In the genomic region with DNA sequence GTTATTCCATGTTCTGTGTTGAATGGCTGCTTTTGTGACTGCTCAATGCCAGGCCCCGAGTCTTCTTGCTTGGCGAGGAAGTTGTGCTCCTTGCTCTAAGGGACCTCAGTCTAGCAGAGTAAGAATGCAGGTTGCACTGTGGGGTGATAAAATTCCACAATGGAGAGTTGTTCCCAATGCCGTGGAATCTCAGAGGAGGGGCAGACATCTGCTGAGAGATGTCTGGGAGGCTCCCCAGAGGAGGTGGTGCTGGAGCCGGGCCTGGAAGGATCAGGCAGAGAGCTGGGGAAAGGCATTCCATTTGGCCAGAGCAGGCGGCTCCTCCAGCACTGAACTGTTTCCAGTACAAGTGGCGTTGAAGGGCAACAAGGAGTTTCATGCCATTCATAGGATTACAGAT, we compare ENCODE assay signal across 18 cellular contexts. TPM values are rescaled to one million over a fixed set of nuclear protein-coding genes. Genes with fewer than 3 reads are reported as not detected.
DNase-seq lines count a peak whose midpoint lies in the region; ATAC-seq, FAIRE-seq and TF ChIP-seq lines count a peak whose summit lies in the region.
"Had no signal": no experiment of that assay in that cellular context is flagged by ENCODE, and none has a peak within 500 bp of the region (broad histone marks: within the 10 kb centered on the region; RNA-seq: fewer than 3 reads in every experiment).

No MANE protein-coding gene starts in this region.

- 49% methylated on average over 6 of the region's 6 CpGs for WGBS in suprapubic skin

- no peak for FAIRE-seq in H54 (lab: Jason Lieb, UNC)
- FAIRE-seq: endometrium, small intestine had no signal

- H3K4me1 ChIP-seq in left lung = peaks cover 11 to 22% of the 10 kb centered on the region in 2 donors
- H3K4me1 ChIP-seq in suprapubic skin = peaks cover 76% of the 10 kb centered on the region
- peaks cover 14 to 19% of the 10 kb centered on the region in 2 donors for H3K4me1 ChIP-seq in ascending aorta

- no peak for TF ChIP-seq EP300 in suprapubic skin (IDR thresholded peaks at IDR 0.05)

- H3K4me3 ChIP-seq in left lung (no peak overlapping the region), suprapubic skin (no peak overlapping the region), ascending aorta (no peak overlapping the region)
- H3K4me3 ChIP-seq: hepatocyte had no signal

- no peak for TF ChIP-seq CTCF in left lung (IDR thresholded peaks at IDR 0.05)
- TF ChIP-seq CTCF in suprapubic skin (IDR thresholded peaks at IDR 0.05) = no peak
- no peak for TF ChIP-seq CTCF in ascending aorta (IDR thresholded peaks at IDR 0.05)

- DNase-seq in NCI-H226 (peak; percentile 37), epidermal melanocyte (ENCODE audit: insufficient read length, low spot score) (peak; percentile 62), left lung (no peak), suprapubic skin (ENCODE audit: low spot score in 2 of 2) (no peak), H54 (ENCODE audit: insufficient read length, low spot score) (no peak), ascending aorta (ENCODE audit: low spot score in 2 of 2) (no peak), DMS 273 (lab: John Stamatoyannopoulos, UW; ENCODE audit: unreplicated experiment) (no peak)
- DNase-seq in activated CD4-positive, alpha-beta T cell treated with anti-CD3 and anti-CD28 coated beads, Interleukin-2, amount 50 U/mL, for 4 hours = no peak
- DNase-seq: activated CD8-positive, alpha-beta memory T cell treated with anti-CD3 and anti-CD28 coated beads, Interleukin-2, amount 10 ng/mL, durations not matched to agents 7 days and 5 days; activated naive CD4-positive, alpha-beta T cell; HCEC 1CT; left colon; NCI-H510A; PC-3; small intestine had no signal

- no peak for TF ChIP-seq POLR2A in suprapubic skin (IDR thresholded peaks at IDR 0.05)
- TF ChIP-seq POLR2A in H54 (IDR thresholded peaks at IDR 0.05; ENCODE audit: low read depth, low read length) = no peak

- intact Hi-C loops in left lung (cut with DNase I) (no loop called here), ascending aorta (cut with DNase I) (no loop called here)

- no peaks in the 10 kb centered on the region for H3K9me3 ChIP-seq in left lung
- no peaks in the 10 kb centered on the region for H3K9me3 ChIP-seq in suprapubic skin
- no peaks in the 10 kb centered on the region for H3K9me3 ChIP-seq in ascending aorta

- peaks cover 0 to 45% of the 10 kb centered on the region in 2 donors for H3K36me3 ChIP-seq in left lung
- H3K36me3 ChIP-seq in suprapubic skin = peaks cover 30% of the 10 kb centered on the region
- H3K36me3 ChIP-seq in ascending aorta = peaks cover 29 to 31% of the 10 kb centered on the region in 2 donors

- H3K27me3 ChIP-seq in left lung (no peaks in the 10 kb centered on the region), suprapubic skin (no peaks in the 10 kb centered on the region), ascending aorta (no peaks in the 10 kb centered on the region)
- H3K27me3 ChIP-seq: hepatocyte had no signal

- peak overlapping the region in 1 of 2 donors; percentile 5 for H3K27ac ChIP-seq in left lung
- peak overlapping the region; percentile 61 for H3K27ac ChIP-seq in suprapubic skin
- H3K27ac ChIP-seq in ascending aorta = peak overlapping the region in 1 of 2 donors; percentile 35
- H3K27ac ChIP-seq: hepatocyte, KMS-11 had no signal

- peak; percentile 40 for ATAC-seq in left lung
- ATAC-seq: activated CD8-positive, alpha-beta memory T cell treated with anti-CD3 and anti-CD28 coated beads, Interleukin-2, amount 10 ng/mL, durations not matched to agents 7 days and 5 days; left colon; PC-3 had no signal

RNA-seq across cellular contexts. Expression of a gene that starts 55.2 kb away (rescaled TPM):
- 10 to 100 TPM; 33.1 to 35.9 TPM for total RNA-seq in left lung
- 10 to 100 TPM; 23.6 to 30.9 (median 26.9) TPM for total RNA-seq in suprapubic skin
- total RNA-seq in ascending aorta = 61.4 TPM

Comparison
In these comparisons a context has a peak if more than half of its experiments do, and no peak if none do; other contexts are left out.
1. DNase-seq: peak in NCI-H226 (single experiment) and epidermal melanocyte (single experiment); none in left lung (0 of 2), suprapubic skin (0 of 2), H54 (single experiment), ascending aorta (0 of 2), activated CD4-positive, alpha-beta T cell treated with anti-CD3 and anti-CD28 coated beads, Interleukin-2, amount 50 U/mL, for 4 hours (0 of 2) and DMS 273 (single experiment).